28 cellular contexts compared by ENCODE assay signal in the genomic region with DNA sequence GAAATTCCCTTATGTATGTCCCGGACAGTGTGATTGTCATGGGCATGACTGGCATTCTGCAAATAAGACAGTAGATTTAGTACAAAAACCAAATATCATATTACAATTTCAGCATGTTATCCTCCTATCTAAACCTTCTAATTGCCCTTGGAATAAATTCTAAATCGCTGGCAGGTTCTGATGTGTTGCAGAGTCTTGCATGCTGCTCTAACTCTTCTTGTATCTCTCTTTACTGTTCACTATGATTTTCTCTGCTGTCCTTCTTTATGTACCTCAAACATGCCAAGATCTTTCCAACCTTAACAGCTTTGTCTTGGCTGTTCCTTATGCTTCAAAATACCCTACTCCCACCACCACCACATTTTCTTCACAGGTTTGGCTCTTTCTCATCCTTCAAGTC. TPM values are rescaled to one million over a fixed set of nuclear protein-coding genes. Genes with fewer than 3 reads are reported as not detected.
"Had no signal": no experiment of that assay in that cellular context is flagged by ENCODE, and none has a peak within 500 bp of the region (broad histone marks: within the 10 kb centered on the region; RNA-seq: fewer than 3 reads in every experiment).

No MANE protein-coding gene starts in this region.

- H3K27ac ChIP-seq: left lung, lower lobe of right lung, ovary, spleen, testis, thyroid gland, upper lobe of left lung, vagina had no signal

- H3K4me1 ChIP-seq: left lung, lower lobe of right lung, spleen, testis, thyroid gland, upper lobe of left lung had no signal

- H3K9me3 ChIP-seq: lower lobe of right lung, ovary, thyroid gland, transverse colon, vagina had no signal

- DNase-seq: hippocampal formation; kidney; left lung; lower lobe of right lung; mammary epithelial cell; mesenchymal stem cell; naive thymus-derived CD4-positive, alpha-beta T cell; ovary; retina; right cardiac atrium; small intestine; spleen; stimulated activated CD4-positive, alpha-beta T cell treated with anti-CD3 and anti-CD28 coated beads, Interleukin-4, amount 100 ng/mL, for 24 hours; stimulated activated naive CD4-positive, alpha-beta T cell; stimulated activated naive CD8-positive, alpha-beta T cell treated with anti-CD3 and anti-CD28 coated beads, Interleukin-15, amount 100 ng/mL, for 72 hours; testis; thyroid gland; upper lobe of left lung had no signal

- H3K4me3 ChIP-seq: left lung, lower lobe of right lung, ovary, spleen, testis, thyroid gland, transverse colon, upper lobe of left lung, vagina had no signal

- H3K36me3 ChIP-seq: left lung, lower lobe of right lung, ovary, spleen, thyroid gland, transverse colon, upper lobe of left lung, vagina had no signal

- H3K27me3 ChIP-seq: left lung, ovary, spleen, testis, thyroid gland, transverse colon, upper lobe of left lung, vagina had no signal

- ATAC-seq: left colon; lower lobe of right lung; naive thymus-derived CD4-positive, alpha-beta T cell; natural killer cell treated with Interleukin-12 subunit alpha and Interleukin-12 subunit beta and Interleukin-15 and Interleukin-18, amount 100 ng/mL, for 72 hours; right cardiac atrium; sciatic nerve; stimulated activated effector memory CD8-positive, alpha-beta T cell treated with anti-CD3 and anti-CD28 coated beads, Interleukin-12 subunit alpha, Interleukin-12 subunit beta, amount 100 ng/mL, for 72 hours; stimulated activated naive CD8-positive, alpha-beta T cell treated with anti-CD3 and anti-CD28 coated beads, Interleukin-15, amount 100 ng/mL, for 72 hours had no signal

RNA-seq across cellular contexts. Expression of gene KCNIP4, which starts 43.0 kb away (rescaled TPM):
- total RNA-seq: left lung; lower lobe of right lung; mammary epithelial cell; mononuclear cell; myocyte; naive thymus-derived CD4-positive, alpha-beta T cell; natural killer cell treated with Interleukin-12 subunit alpha and Interleukin-12 subunit beta and Interleukin-15 and Interleukin-18, amount 100 ng/mL, for 72 hours; pulmonary artery endothelial cell; sciatic nerve; spleen; vagina had no signal
- polyA plus RNA-seq: liver, mammary epithelial cell, spleen had no signal
